ENCODE assay signal across 12 cellular contexts in the genomic region with DNA sequence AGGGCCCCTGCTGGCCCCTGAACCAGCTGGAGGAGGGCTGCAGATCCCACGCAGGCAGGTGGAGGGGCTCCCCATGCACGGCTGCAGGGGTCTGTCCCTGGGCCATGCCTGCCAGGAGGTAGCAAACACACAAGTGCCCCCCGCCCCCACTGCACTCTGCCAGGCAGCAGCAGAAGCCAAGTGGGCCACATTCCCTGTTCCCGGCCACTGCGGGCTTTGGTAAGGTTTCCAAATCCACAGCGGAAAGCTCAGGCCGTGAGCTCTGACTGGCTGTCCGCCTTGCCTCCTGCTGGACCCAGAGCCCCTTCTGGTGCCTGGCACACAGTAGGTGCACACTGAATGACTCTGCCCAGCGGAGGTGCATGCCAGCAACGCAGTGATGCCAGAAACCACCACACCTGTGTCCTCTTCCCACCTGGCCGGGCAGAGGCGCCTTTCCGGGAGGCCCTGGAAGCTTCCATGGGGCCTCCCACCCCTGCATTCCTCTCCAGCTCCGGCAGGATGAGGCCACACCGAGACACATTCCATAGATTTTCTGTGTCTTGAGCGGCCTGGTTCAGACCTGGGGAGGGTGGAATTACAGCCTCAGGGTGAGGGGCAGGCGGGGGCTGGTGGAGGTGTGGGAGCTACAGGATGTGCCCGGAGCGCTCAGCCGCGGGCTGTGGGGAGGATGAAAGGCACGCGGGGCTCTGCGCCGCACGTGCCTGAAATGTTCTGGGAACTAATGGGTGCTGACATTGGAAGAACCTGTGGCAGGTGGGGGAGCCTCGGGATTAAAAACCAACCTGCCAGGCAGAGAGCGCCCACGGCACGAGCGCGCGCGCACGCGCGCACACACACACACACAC.
DNase-seq lines count a peak whose midpoint lies in the region; ATAC-seq, FAIRE-seq and TF ChIP-seq lines count a peak whose summit lies in the region.
"Had no signal": no experiment of that assay in that cellular context is flagged by ENCODE, and none has a peak within 500 bp of the region (broad histone marks: within the 10 kb centered on the region; RNA-seq: fewer than 3 reads in every experiment).

No MANE protein-coding gene starts in this region.

- H3K27me3 ChIP-seq in H9 (ENCODE audit: insufficient read depth, low read length) (no peaks in the 10 kb centered on the region), astrocyte (ENCODE audit: insufficient read depth, low read length) (no peaks in the 10 kb centered on the region), skeletal muscle tissue (ENCODE audit: control insufficient read depth in 3 of 3, insufficient read depth in 3 of 3, low read length in 3 of 3) (no peaks in the 10 kb centered on the region)

- peak overlapping the region; percentile 88 to 98 (median 92) for H3K27ac Mint-ChIP-seq in H9
- peak overlapping the region; percentile 98 for H3K27ac Mint-ChIP-seq in astrocyte (ENCODE audit: unreplicated experiment)
- H3K27ac Mint-ChIP-seq: activated naive CD4-positive, alpha-beta T cell treated with anti-CD3 and anti-CD28 coated beads for 36 hours; stimulated activated naive CD8-positive, alpha-beta T cell treated with anti-CD3 and anti-CD28 coated beads, Interleukin-15, amount 100 ng/mL, for 72 hours had no signal

- no peak for TF ChIP-seq CTCF in H9 (conservative IDR thresholded peaks at IDR 0.05)
- no peak for TF ChIP-seq CTCF in astrocyte (IDR thresholded peaks at IDR 0.05; ENCODE audit: insufficient read depth, low read depth, low read length)

- H2BK12ac ChIP-seq in H9 (ENCODE audit: insufficient read length, low read depth, low read length) = peak overlapping the region; percentile 69

- peak overlapping the region; percentile 31 for H3K27ac ChIP-seq in H9 (ENCODE audit: insufficient read length, low read depth, low read length)
- H3K27ac ChIP-seq in astrocyte (ENCODE audit: low read depth, low read length) = peak overlapping the region; percentile 59
- H3K27ac ChIP-seq in skeletal muscle tissue (ENCODE audit: low read depth, low read length) = peak overlapping the region; percentile 19

- H3K4me2 ChIP-seq in H9 (ENCODE audit: insufficient read depth, insufficient read length, low read length) (no peak overlapping the region), astrocyte (ENCODE audit: low read length) (peak overlapping the region; percentile 32)

- peaks cover 16% of the 10 kb centered on the region for H3K79me1 ChIP-seq in H9 (ENCODE audit: insufficient read depth, low read depth, low read length, poor library complexity, severe bottlenecking)

- H2BK120ac ChIP-seq in H9 (ENCODE audit: low read depth, low read length, poor library complexity, severe bottlenecking) = no peak overlapping the region

- H3K23ac ChIP-seq in H9 (ENCODE audit: insufficient read length, low read depth, low read length) = no peak overlapping the region

- no peak overlapping the region for H4K8ac ChIP-seq in H9 (replicated peaks; ENCODE audit: insufficient read length, low read depth, low read length)

- H3K4ac ChIP-seq in H9 (ENCODE audit: low read depth, low read length) = peak overlapping the region; percentile 83; the same call in 1 of the 2 replicates

- peaks cover 5% of the 10 kb centered on the region; the same call in 1 of the 2 replicates for H3K4me1 ChIP-seq in H9 (ENCODE audit: insufficient read depth, low read length)
- peaks cover 53% of the 10 kb centered on the region for H3K4me1 ChIP-seq in astrocyte (ENCODE audit: insufficient read depth, low read length)
- peaks cover 80 to 98% (median 94%) of the 10 kb centered on the region in 3 donors for H3K4me1 ChIP-seq in skeletal muscle tissue (ENCODE audit: control insufficient read depth in 3 of 3, insufficient read depth in 3 of 3, low read length in 3 of 3)

- DNase-seq in H9 = peak; percentile 91
- DNase-seq in astrocyte (ENCODE audit: low read depth) = peak; percentile 87
- DNase-seq in iPS DF 4.7 (ENCODE audit: extremely low read depth, low spot score) = peak; percentile 58
- no peak for DNase-seq in cortex of kidney (lab: John Stamatoyannopoulos, UW)
- DNase-seq: activated naive CD4-positive, alpha-beta T cell treated with anti-CD3 and anti-CD28 coated beads for 36 hours; NCI-H1930; stimulated activated naive CD8-positive, alpha-beta T cell treated with anti-CD3 and anti-CD28 coated beads, Interleukin-15, amount 100 ng/mL, for 72 hours had no signal

- TF ChIP-seq POLR2A in GM18505 (IDR thresholded peaks at IDR 0.05; ENCODE audit: borderline replicate concordance, extremely low read depth, insufficient read depth, insufficient read length) = no peak

- H3K23me2 ChIP-seq in H9 (ENCODE audit: insufficient read length, low read depth, low read length, poor library complexity, severe bottlenecking) = no peaks in the 10 kb centered on the region

- H2BK5ac ChIP-seq in H9 (ENCODE audit: insufficient read length, low read length) = no peak overlapping the region

- peak overlapping the region; percentile 79 for H3K18ac ChIP-seq in H9 (ENCODE audit: insufficient read length, low read depth, low read length)

- no peak overlapping the region for H3K4me3 ChIP-seq in astrocyte (ENCODE audit: insufficient read depth, low read depth, low read length)
- H3K4me3 ChIP-seq in skeletal muscle tissue (ENCODE audit: low read length in 3 of 3) = peak overlapping the region in 1 of 3 donors; percentile 6

- H3K9me3 ChIP-seq in H9 (ENCODE audit: control insufficient read depth, low read depth, low read length) (no peaks in the 10 kb centered on the region), astrocyte (ENCODE audit: insufficient read depth, low read depth, low read length) (no peaks in the 10 kb centered on the region), skeletal muscle tissue (ENCODE audit: control insufficient read depth in 3 of 3, low read length in 3 of 3) (no peaks in the 10 kb centered on the region)

- H3K4me1 Mint-ChIP-seq in H9 (peaks cover 59 to 77% of the 10 kb centered on the region in 2 experiments), astrocyte (ENCODE audit: low read depth, unreplicated experiment) (peaks cover 77% of the 10 kb centered on the region)

- WGBS in H9 (ENCODE audit: extremely low coverage, insufficient read length, low lambda C conversion rate) = no CpG with 5 or more reads among the region's 37 CpGs

- peaks cover 4 to 6% (median 6%) of the 10 kb centered on the region in 3 experiments; a peak in 4 of 7 replicates for H3K36me3 Mint-ChIP-seq in H9 (ENCODE audit: insufficient read depth in 1 of 3, low read depth in 3 of 3)
- peaks cover 17% of the 10 kb centered on the region for H3K36me3 Mint-ChIP-seq in astrocyte (ENCODE audit: low read depth, unreplicated experiment)

- H2AK5ac ChIP-seq in H9 (ENCODE audit: insufficient read length, low read length) = no peak overlapping the region

- peak overlapping the region; percentile 94 for H4K91ac ChIP-seq in H9 (ENCODE audit: insufficient read length, low read depth, low read length)

- ATAC-seq in GM18907 (IDR thresholded peaks at IDR 0.05; ENCODE audit: unreplicated experiment) (no peak), GM18505 (IDR thresholded peaks at IDR 0.05; ENCODE audit: unreplicated experiment) (no peak), HG03378 (IDR thresholded peaks at IDR 0.05; ENCODE audit: unreplicated experiment) (no peak)
- ATAC-seq: sciatic nerve; stimulated activated naive CD8-positive, alpha-beta T cell treated with anti-CD3 and anti-CD28 coated beads, Interleukin-15, amount 100 ng/mL, for 72 hours had no signal

- H2BK15ac ChIP-seq in H9 (ENCODE audit: low read depth, low read length) = no peak overlapping the region

- no peak overlapping the region for H3K56ac ChIP-seq in H9 (ENCODE audit: insufficient read length, low read depth, low read length)

- no peaks in the 10 kb centered on the region; the same call in 1 of the 2 replicates for H3K27me3 Mint-ChIP-seq in H9 (ENCODE audit: low read depth)
- H3K27me3 Mint-ChIP-seq in astrocyte (ENCODE audit: low read depth, unreplicated experiment) = no peaks in the 10 kb centered on the region
- H3K27me3 Mint-ChIP-seq: stimulated activated naive CD8-positive, alpha-beta T cell treated with anti-CD3 and anti-CD28 coated beads, Interleukin-15, amount 100 ng/mL, for 72 hours had no signal

- H3T11ph ChIP-seq in H9 (ENCODE audit: low read length) = no peak overlapping the region

- H3K4me3 Mint-ChIP-seq in H9 (peak overlapping the region in 1 of 2 experiments; percentile 64; a peak in 2 of 5 replicates), astrocyte (ENCODE audit: unreplicated experiment) (peak overlapping the region; percentile 54)
- H3K4me3 Mint-ChIP-seq: activated naive CD4-positive, alpha-beta T cell treated with anti-CD3 and anti-CD28 coated beads for 36 hours; stimulated activated naive CD8-positive, alpha-beta T cell treated with anti-CD3 and anti-CD28 coated beads, Interleukin-15, amount 100 ng/mL, for 72 hours had no signal

- no peak overlapping the region for H2BK20ac ChIP-seq in H9 (ENCODE audit: low read depth, low read length, poor library complexity, severe bottlenecking)

- H3K9ac ChIP-seq in H9 (ENCODE audit: extremely low read depth, insufficient read length, low read length) = no peak overlapping the region
- H3K9ac ChIP-seq in astrocyte (ENCODE audit: low read length) = peak overlapping the region; percentile 53
- peak overlapping the region in 1 of 3 donors; percentile 45 for H3K9ac ChIP-seq in skeletal muscle tissue (ENCODE audit: low read depth in 1 of 3, low read length in 3 of 3)

- H4K20me1 ChIP-seq in H9 (ENCODE audit: control insufficient read depth, insufficient read depth, insufficient read length) (no peaks in the 10 kb centered on the region), astrocyte (ENCODE audit: insufficient read depth, low read length) (peaks cover 100% of the 10 kb centered on the region)

- H3K14ac ChIP-seq in H9 (ENCODE audit: insufficient read depth, low read length) = peak overlapping the region; percentile 68

- H3K79me2 ChIP-seq in H9 (ENCODE audit: insufficient read depth, low read length) (peaks cover 38% of the 10 kb centered on the region; the same call in 1 of the 2 replicates), astrocyte (ENCODE audit: insufficient read depth, low read length) (peaks cover 99% of the 10 kb centered on the region)

- H3K9me3 Mint-ChIP-seq in H9 (no peaks in the 10 kb centered on the region), astrocyte (ENCODE audit: unreplicated experiment) (no peaks in the 10 kb centered on the region)
- H3K9me3 Mint-ChIP-seq: activated naive CD4-positive, alpha-beta T cell treated with anti-CD3 and anti-CD28 coated beads for 36 hours; stimulated activated naive CD8-positive, alpha-beta T cell treated with anti-CD3 and anti-CD28 coated beads, Interleukin-15, amount 100 ng/mL, for 72 hours had no signal

- FAIRE-seq in astrocyte (lab: Jason Lieb, UNC) = no peak

- H3K36me3 ChIP-seq in astrocyte (ENCODE audit: insufficient read depth, low read length) = no peaks in the 10 kb centered on the region
- peaks cover 0 to 2% (median 0%) of the 10 kb centered on the region in 3 donors for H3K36me3 ChIP-seq in skeletal muscle tissue (ENCODE audit: control insufficient read depth in 3 of 3, insufficient read depth in 3 of 3, low read length in 3 of 3)

- H4K5ac ChIP-seq in H9 (ENCODE audit: insufficient read length, low read depth, low read length) = no peak overlapping the region

- H2AFZ ChIP-seq in H9 (ENCODE audit: low read length) (no peak overlapping the region), astrocyte (ENCODE audit: low read depth, low read length) (no peak overlapping the region)
